ENCODE assay signal across 6 cellular contexts in the genomic region with DNA sequence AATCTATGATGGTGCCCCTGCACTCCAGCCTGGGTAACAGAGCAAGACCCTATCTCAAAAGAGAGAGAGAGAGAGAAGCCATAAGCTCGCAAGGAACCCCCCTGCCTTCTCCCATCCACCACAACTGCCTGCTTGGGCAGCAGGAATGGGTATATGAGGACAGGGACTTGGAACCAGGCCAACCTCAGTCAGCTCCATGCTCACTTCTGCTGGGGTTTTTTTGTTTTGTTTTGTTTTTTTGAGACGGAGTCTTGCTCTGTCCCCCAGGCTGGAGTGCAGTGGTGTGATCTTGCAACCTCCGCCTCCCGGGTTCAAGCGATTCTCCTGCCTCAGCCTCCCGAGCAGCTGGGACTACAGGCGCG. TPM values are rescaled to one million over a fixed set of nuclear protein-coding genes. Genes with fewer than 3 reads are reported as not detected.
DNase-seq lines count a peak whose midpoint lies in the region; ATAC-seq, FAIRE-seq and TF ChIP-seq lines count a peak whose summit lies in the region.
"Not testable (repeated sequence)": the region's sequence is repeated elsewhere in the genome, so short reads cannot be mapped to it uniquely, and the experiment has no call there.

No MANE protein-coding gene starts in this region.

- not testable (repeated sequence) for H4K20me1 ChIP-seq in H1 (replicated peaks in 1 of 2; ENCODE audit: control insufficient read depth in 1 of 2, insufficient read depth in 2 of 2, low read length in 2 of 2)

- not testable (repeated sequence) for H3K79me2 ChIP-seq in H1 (ENCODE audit: control insufficient read depth in 1 of 2, insufficient read depth in 2 of 2, low read length in 2 of 2); trophoblast cell (ENCODE audit: control insufficient read depth, insufficient read depth, low read length, poor library complexity)

- not testable (repeated sequence) for H3K4ac ChIP-seq in H1 (replicated peaks; ENCODE audit: insufficient read length, low read depth, low read length); trophoblast cell (ENCODE audit: low read depth, low read length)

- not testable (repeated sequence) for H3K23ac ChIP-seq in H1 (ENCODE audit: insufficient read length); trophoblast cell (ENCODE audit: low read length)

- not testable (repeated sequence) for H3K36me3 Mint-ChIP-seq in activated naive CD8-positive, alpha-beta T cell treated with anti-CD3 and anti-CD28 coated beads, Interleukin-2, amount 10 ng/mL, durations not matched to agents 7 days and 5 days

- ATAC-seq in activated naive CD8-positive, alpha-beta T cell treated with anti-CD3 and anti-CD28 coated beads, Interleukin-2, amount 10 ng/mL, durations not matched to agents 7 days and 5 days (ENCODE audit: low read depth): not testable (repeated sequence)

- H2BK15ac ChIP-seq in H1 (ENCODE audit: low read length): not testable (repeated sequence)

- TF ChIP-seq CTCF in H1 (IDR thresholded peaks at IDR 0.05; ENCODE audit: control extremely low read depth in 1 of 3, insufficient read depth in 1 of 3, low read depth in 1 of 3, low read length in 3 of 3): not testable (repeated sequence)

- H4K91ac ChIP-seq in H1 (replicated peaks; ENCODE audit: insufficient read length, low read length); trophoblast cell (ENCODE audit: low read depth, low read length): not testable (repeated sequence)

- peaks cover 11% of the 10 kb centered on the region for H3K4me1 Mint-ChIP-seq in activated naive CD8-positive, alpha-beta T cell treated with anti-CD3 and anti-CD28 coated beads, Interleukin-2, amount 10 ng/mL, durations not matched to agents 7 days and 5 days

- H2AFZ ChIP-seq in H1 (ENCODE audit: low read length); trophoblast cell (ENCODE audit: insufficient read depth, low read length, poor library complexity): not testable (repeated sequence)

- H3K14ac ChIP-seq in H1 (ENCODE audit: insufficient read length); trophoblast cell (ENCODE audit: low read length): not testable (repeated sequence)

- not testable (repeated sequence) for H3K9me3 ChIP-seq in H1 (ENCODE audit: insufficient read depth in 2 of 2, low read depth in 1 of 2, low read length in 1 of 2); trophoblast cell (ENCODE audit: insufficient read depth, low read depth, low read length)

- POLR2A ChIA-PET in activated naive CD8-positive, alpha-beta T cell treated with anti-CD3 and anti-CD28 coated beads, Interleukin-2, amount 10 ng/mL, durations not matched to agents 7 days and 5 days (lab: Charles Lee): not testable (repeated sequence)
- POLR2A ChIA-PET in H1 (lab: Charles Lee; ENCODE audit: partially characterized antibody): interaction anchor here (0.6 kb wide), 1 partner anchor 115 kb away, joined by 3 read pairs; no protein-coding TSS in a partner anchor

- not testable (repeated sequence) for H3K9me3 Mint-ChIP-seq in activated naive CD8-positive, alpha-beta T cell treated with anti-CD3 and anti-CD28 coated beads, Interleukin-2, amount 10 ng/mL, durations not matched to agents 7 days and 5 days

- TF ChIP-seq RAD21 in Ishikawa (IDR thresholded peaks at IDR 0.05; ENCODE audit: low read depth); H1 (IDR thresholded peaks at IDR 0.05 in 1 of 2, conservative IDR thresholded peaks at IDR 0.05 in 1 of 2; ENCODE audit: low read depth in 2 of 2, low read length in 2 of 2): not testable (repeated sequence)

- 0 out of 2 replicates have a peak overlapping the region, but pooled peaks have one; percentile 39 for H2BK12ac ChIP-seq in H1 (ENCODE audit: low read depth, low read length)
- peak overlapping the region; percentile 10 for H2BK12ac ChIP-seq in trophoblast cell (ENCODE audit: low read length)

- TF ChIP-seq EP300 in Ishikawa (IDR thresholded peaks at IDR 0.05; ENCODE audit: borderline replicate concordance); H1 (IDR thresholded peaks at IDR 0.05; ENCODE audit: borderline replicate concordance in 1 of 2, low read depth in 2 of 2, low read length in 2 of 2): not testable (repeated sequence)

- WGBS in H1 (ENCODE audit: extremely low coverage in 1 of 2, insufficient coverage in 1 of 2, insufficient read length in 1 of 2, insufficient replicate concordance in 2 of 2, low coverage in 1 of 2, low lambda C conversion rate in 2 of 2, missing lambda C conversion rate in 1 of 2), 2 experiments: 96% methylated on average over 8 of the region's 8 CpGs; no CpG with 5 or more reads in 1 of the 2 experiments
- no CpG with 5 or more reads among the region's 8 CpGs for WGBS in trophoblast cell (ENCODE audit: extremely low coverage, insufficient coverage, insufficient read length)

- H3K36me3 ChIP-seq in H1 (ENCODE audit: control insufficient read depth in 2 of 4, insufficient read depth in 4 of 4, low read length in 3 of 4); trophoblast cell (ENCODE audit: control insufficient read depth in 1 of 2, insufficient read depth in 2 of 2, low read length in 2 of 2): not testable (repeated sequence)

- H3K4me1 ChIP-seq in H1 (replicated peaks in 1 of 4; ENCODE audit: control insufficient read depth in 3 of 4, insufficient read depth in 4 of 4, low read length in 3 of 4) (peaks cover 2 to 24% (median 20%) of the 10 kb centered on the region in 4 experiments), trophoblast cell (ENCODE audit: control insufficient read depth in 1 of 2, insufficient read depth in 2 of 2, low read length in 2 of 2) (peaks cover 13 to 14% of the 10 kb centered on the region in 2 experiments)

- H3K18ac ChIP-seq in H1 (ENCODE audit: extremely low read depth, low read length); trophoblast cell (ENCODE audit: low read length): not testable (repeated sequence)

- not testable (repeated sequence) for H3K27ac Mint-ChIP-seq in activated naive CD8-positive, alpha-beta T cell treated with anti-CD3 and anti-CD28 coated beads, Interleukin-2, amount 10 ng/mL, durations not matched to agents 7 days and 5 days

- not testable (repeated sequence) for FAIRE-seq in H1 (lab: Jason Lieb, UNC)

- not testable (repeated sequence) for H3K4me2 ChIP-seq in H1 (ENCODE audit: insufficient read depth in 1 of 2, low read depth in 2 of 2, low read length in 2 of 2); trophoblast cell (ENCODE audit: low read length)

- not testable (repeated sequence) for H3K4me3 Mint-ChIP-seq in activated naive CD8-positive, alpha-beta T cell treated with anti-CD3 and anti-CD28 coated beads, Interleukin-2, amount 10 ng/mL, durations not matched to agents 7 days and 5 days

- H3K4me3 ChIP-seq in H1 (ENCODE audit: extremely low read depth in 1 of 4, insufficient read depth in 2 of 4, low read depth in 3 of 4, low read length in 4 of 4); trophoblast cell (ENCODE audit: low read depth, low read length): not testable (repeated sequence)

- H2BK120ac ChIP-seq in H1 (replicated peaks; ENCODE audit: low read depth, low read length); trophoblast cell (ENCODE audit: insufficient read depth, low read length, poor library complexity): not testable (repeated sequence)

- H3K27me3 ChIP-seq in H1 (replicated peaks in 1 of 4; ENCODE audit: control insufficient read depth in 3 of 4, extremely low read depth in 1 of 4, insufficient read depth in 3 of 4, low read length in 3 of 4); trophoblast cell (ENCODE audit: insufficient read depth, low read length): not testable (repeated sequence)

- H3K27me3 Mint-ChIP-seq in activated naive CD8-positive, alpha-beta T cell treated with anti-CD3 and anti-CD28 coated beads, Interleukin-2, amount 10 ng/mL, durations not matched to agents 7 days and 5 days: peaks cover 11% of the 10 kb centered on the region

- not testable (repeated sequence) for H2AK5ac ChIP-seq in H1 (ENCODE audit: low read depth, low read length); trophoblast cell (ENCODE audit: low read length)

- not testable (repeated sequence) for H3K79me1 ChIP-seq in H1 (ENCODE audit: low read depth, low read length)
- peaks cover 13% of the 10 kb centered on the region for H3K79me1 ChIP-seq in trophoblast cell (ENCODE audit: low read length)

- DNase-seq in activated effector memory CD4-positive, alpha-beta T cell treated with anti-CD3 and anti-CD28 coated beads, Interleukin-2, amount 50 U/mL, for 16 hours: peak; percentile 34
- peak; percentile 10 for DNase-seq in activated naive CD8-positive, alpha-beta T cell treated with anti-CD3 and anti-CD28 coated beads, Interleukin-2, amount 10 ng/mL, durations not matched to agents 7 days and 5 days
- DNase-seq in H1 (ENCODE audit: low read depth in 1 of 2, low spot score in 2 of 2); trophoblast cell: not testable (repeated sequence)
- DNase-seq in cardiac septum (ENCODE audit: low spot score): peak; percentile 38

- H3K9ac ChIP-seq in H1 (replicated peaks in 1 of 4; ENCODE audit: extremely low read depth in 1 of 4, low read depth in 3 of 4, low read length in 3 of 4); trophoblast cell (ENCODE audit: low read length): not testable (repeated sequence)

- not testable (repeated sequence) for H3K27ac ChIP-seq in H1 (ENCODE audit: low read depth, low read length); trophoblast cell (ENCODE audit: low read depth, low read length)

- not testable (repeated sequence) for TF ChIP-seq POLR2A in H1 (IDR thresholded peaks at IDR 0.05; ENCODE audit: control extremely low read depth in 1 of 2, low read depth in 2 of 2, low read length in 2 of 2)

- intact Hi-C loops in cardiac septum (cut with DNase I): not testable (repeated sequence)

- CTCF ChIA-PET in H1 (lab: Charles Lee; ENCODE audit: partially characterized antibody): interaction anchor here (0.6 to 8.5 kb wide), 16 partner anchors 8 to 592 kb away, joined by 3 to 68 read pairs (median 4); no protein-coding TSS in a partner anchor

- not testable (repeated sequence) for H2BK20ac ChIP-seq in H1 (ENCODE audit: low read length)

- H2BK5ac ChIP-seq in H1 (ENCODE audit: low read depth, low read length); trophoblast cell (ENCODE audit: low read depth, low read length, poor library complexity): not testable (repeated sequence)

- not testable (repeated sequence) for H3K23me2 ChIP-seq in H1 (ENCODE audit: low read depth, low read length)

- not testable (repeated sequence) for H4K5ac ChIP-seq in H1 (ENCODE audit: insufficient read length, low read depth, low read length)

- H4K8ac ChIP-seq in H1 (ENCODE audit: extremely low read depth, insufficient read depth, low read length); trophoblast cell (ENCODE audit: low read depth, low read length): not testable (repeated sequence)

- H4K12ac ChIP-seq in trophoblast cell (ENCODE audit: low read depth, low read length): not testable (repeated sequence)

- H3K56ac ChIP-seq in H1 (replicated peaks; ENCODE audit: insufficient read length, low read depth, low read length): not testable (repeated sequence)

RNA-seq across cellular contexts. Expression of a gene that starts 36.6 kb away (rescaled TPM):
- total RNA-seq in activated naive CD8-positive, alpha-beta T cell treated with anti-CD3 and anti-CD28 coated beads, Interleukin-2, amount 10 ng/mL, durations not matched to agents 7 days and 5 days: 10 to 100 TPM; 81.2 to 95.5 TPM
- total RNA-seq in H1 (2021; fragmentation: NEBNext Ultra II Directional; extraction: Animal tissue kit (Norgen Biotek cat#: 25700)): 151 and 168 TPM in 2 replicates
- polyA plus RNA-seq in H1 (2011; rRNA removed): 47.7 and 71.4 TPM in 2 replicates
- polyA plus RNA-seq in H1 (2011; cell fraction: cytosol; rRNA removed): 86.5 TPM
- 36.5 TPM for polyA plus RNA-seq in H1 (2011; cell fraction: nucleus; rRNA removed)
- polyA plus RNA-seq in H1 (2012, experiment 1 of 2): 133 to 185 TPM (median 146 TPM) in 4 replicates
- 19.4 TPM for polyA plus RNA-seq in H1 (2012, experiment 2 of 2)
- polyA plus RNA-seq in H1 (2013, experiment 1 of 2): 134 TPM
- polyA plus RNA-seq in H1 (2013, experiment 2 of 2): 156 TPM
- 74.6 and 94.4 TPM in 2 replicates for polyA minus RNA-seq in H1 (2011; rRNA and poly(A)+ RNA removed)
- 67.5 TPM for polyA minus RNA-seq in H1 (2011; cell fraction: cytosol; rRNA and poly(A)+ RNA removed)
- 68.5 TPM for polyA minus RNA-seq in H1 (2011; cell fraction: nucleus; rRNA and poly(A)+ RNA removed)
- 81.9 TPM for total RNA-seq in cardiac septum
- polyA plus RNA-seq in trophoblast cell (2013): 92.6 and 96.4 TPM in 2 replicates
